20 cellular contexts compared by ENCODE assay signal in genomic region chr17:50767446-50767845, GRCh38. TPM values are rescaled to one million over a fixed set of nuclear protein-coding genes. Genes with fewer than 3 reads are reported as not detected.
DNase-seq lines count a peak whose midpoint lies in the region; TF ChIP-seq lines count a peak whose summit lies in the region.
"Had no signal": no experiment of that assay in that cellular context is flagged by ENCODE, and none has a peak within 500 bp of the region (broad histone marks: within the 10 kb centered on the region; RNA-seq: fewer than 3 reads in every experiment).

Gene ANKRD40CL, minus strand, starts transcription at chr17:50767518. Its CDS starts 605 bp downstream, at chr17:50766913.

- H3K27ac ChIP-seq in transverse colon, result peak within 1 kb of the TSS; percentile 84 to 93 (median 89)
- H3K27ac ChIP-seq: left ventricle myocardium inferior, psoas muscle, testis had no signal

- DNase-seq in activated CD4-positive, alpha-beta memory T cell treated with anti-CD3 and anti-CD28 coated beads, Interleukin-2, amount 10 ng/mL, durations not matched to agents 7 days and 5 days, result peak; percentile 4
- DNase-seq in activated CD4-positive, alpha-beta memory T cell treated with anti-CD3 and anti-CD28 coated beads for 36 hours, result no peak
- DNase-seq in mucosa of gallbladder (ENCODE audit: low spot score) (no peak), transverse colon (peak; percentile 63), hypothalamus (lab: John Stamatoyannopoulos, UW) (no peak), glomerular visceral epithelial cell (ENCODE audit: extremely low spot score) (no peak), activated gamma-delta T cell treated with Interleukin-2 at 50 U/mL for 16 hours (no peak)
- DNase-seq: activated CD4-positive, CD25-positive, alpha-beta regulatory T cell treated with anti-CD3 and anti-CD28 coated beads, Interleukin-2, amount 50 U/mL, for 72 hours; activated naive CD4-positive, alpha-beta T cell treated with anti-CD3 and anti-CD28 coated beads, Interleukin-2, amount 50 U/mL, for 16 hours; foreskin melanocyte; left ventricle myocardium inferior; naive thymus-derived CD8-positive, alpha-beta T cell; NCI-H1417 treated with DMSO at 0.1 percent for 48 hours; NCI-H69; testis had no signal

- POLR2A ChIA-PET in activated CD4-positive, alpha-beta memory T cell treated with anti-CD3 and anti-CD28 coated beads, Interleukin-2, amount 10 ng/mL, durations not matched to agents 7 days and 5 days (lab: Charles Lee), result interaction anchor here (2.2 kb wide), 1 partner anchor 12 kb away, joined by 4 read pairs; no protein-coding TSS in a partner anchor
- POLR2A ChIA-PET in activated CD4-positive, alpha-beta memory T cell treated with anti-CD3 and anti-CD28 coated beads for 36 hours (lab: Charles Lee), result no interaction called here

- H3K9me3 ChIP-seq in transverse colon, result no peaks in the 10 kb centered on the region
- H3K9me3 ChIP-seq: left ventricle myocardium inferior, psoas muscle, testis had no signal

- no peaks in the 10 kb centered on the region for H3K36me3 Mint-ChIP-seq in activated CD4-positive, alpha-beta memory T cell treated with anti-CD3 and anti-CD28 coated beads, Interleukin-2, amount 10 ng/mL, durations not matched to agents 7 days and 5 days (ENCODE audit: low read depth)
- H3K36me3 Mint-ChIP-seq in activated CD4-positive, alpha-beta memory T cell treated with anti-CD3 and anti-CD28 coated beads for 36 hours, result no peaks in the 10 kb centered on the region
- no peaks in the 10 kb centered on the region for H3K36me3 Mint-ChIP-seq in dendritic cell treated with granulocyte-macrophage colony-stimulating factor and Interleukin-4, amounts not matched to agents 40 ng/mL and 50 ng/mL, for 4 days (ENCODE audit: low read depth)
- H3K36me3 Mint-ChIP-seq: naive thymus-derived CD8-positive, alpha-beta T cell had no signal

- no peak for TF ChIP-seq EP300 in transverse colon (IDR thresholded peaks at IDR 0.05; ENCODE audit: low read depth)

- intact Hi-C loops in activated CD4-positive, alpha-beta memory T cell treated with anti-CD3 and anti-CD28 coated beads for 36 hours (cut with micrococcal nuclease), result no loop called here
- intact Hi-C loops in dendritic cell treated with granulocyte-macrophage colony-stimulating factor and Interleukin-4, amounts not matched to agents 40 ng/mL and 50 ng/mL, for 4 days (cut with micrococcal nuclease), result no loop called here
- intact Hi-C loops in transverse colon (cut with DNase I; ENCODE audit: low total_unique reads), result no loop called here

- peaks cover 19 to 57% (median 36%) of the 10 kb centered on the region in 4 donors for H3K4me1 ChIP-seq in transverse colon
- H3K4me1 ChIP-seq: psoas muscle, testis had no signal

- no peak for TF ChIP-seq CTCF in transverse colon (IDR thresholded peaks at IDR 0.05)

- no peak within 1 kb of the TSS for H3K27ac Mint-ChIP-seq in activated CD4-positive, alpha-beta memory T cell treated with anti-CD3 and anti-CD28 coated beads, Interleukin-2, amount 10 ng/mL, durations not matched to agents 7 days and 5 days
- no peak within 1 kb of the TSS for H3K27ac Mint-ChIP-seq in activated CD4-positive, alpha-beta memory T cell treated with anti-CD3 and anti-CD28 coated beads for 36 hours
- H3K27ac Mint-ChIP-seq in dendritic cell treated with granulocyte-macrophage colony-stimulating factor and Interleukin-4, amounts not matched to agents 40 ng/mL and 50 ng/mL, for 4 days, result peak within 1 kb of the TSS; percentile 4

- 27 to 73% methylated on average over 2 to 9 of the region's 9 CpGs for WGBS in transverse colon (ENCODE audit: low coverage in 1 of 2), 2 donors

- no peaks in the 10 kb centered on the region for H3K27me3 ChIP-seq in transverse colon
- H3K27me3 ChIP-seq: testis had no signal

- no peaks in the 10 kb centered on the region for H3K36me3 ChIP-seq in transverse colon
- H3K36me3 ChIP-seq: left ventricle myocardium inferior had no signal

- peaks cover 45% of the 10 kb centered on the region for H3K27me3 Mint-ChIP-seq in activated CD4-positive, alpha-beta memory T cell treated with anti-CD3 and anti-CD28 coated beads, Interleukin-2, amount 10 ng/mL, durations not matched to agents 7 days and 5 days
- peaks cover 14% of the 10 kb centered on the region for H3K27me3 Mint-ChIP-seq in activated CD4-positive, alpha-beta memory T cell treated with anti-CD3 and anti-CD28 coated beads for 36 hours
- H3K27me3 Mint-ChIP-seq in dendritic cell treated with granulocyte-macrophage colony-stimulating factor and Interleukin-4, amounts not matched to agents 40 ng/mL and 50 ng/mL, for 4 days, result no peaks in the 10 kb centered on the region

- peaks cover 21% of the 10 kb centered on the region for H3K4me1 Mint-ChIP-seq in activated CD4-positive, alpha-beta memory T cell treated with anti-CD3 and anti-CD28 coated beads, Interleukin-2, amount 10 ng/mL, durations not matched to agents 7 days and 5 days
- H3K4me1 Mint-ChIP-seq in activated CD4-positive, alpha-beta memory T cell treated with anti-CD3 and anti-CD28 coated beads for 36 hours (ENCODE audit: low read depth), result peaks cover 2% of the 10 kb centered on the region
- peaks cover 29% of the 10 kb centered on the region for H3K4me1 Mint-ChIP-seq in dendritic cell treated with granulocyte-macrophage colony-stimulating factor and Interleukin-4, amounts not matched to agents 40 ng/mL and 50 ng/mL, for 4 days (ENCODE audit: low read depth)

- TF ChIP-seq POLR2A in transverse colon (IDR thresholded peaks at IDR 0.05), result no peak

- CTCF ChIA-PET in activated CD4-positive, alpha-beta memory T cell treated with anti-CD3 and anti-CD28 coated beads, Interleukin-2, amount 10 ng/mL, durations not matched to agents 7 days and 5 days (lab: Charles Lee), result interaction anchor here (1.2 kb wide), 1 partner anchor 50 kb away, joined by 3 read pairs; no protein-coding TSS in a partner anchor
- CTCF ChIA-PET in activated CD4-positive, alpha-beta memory T cell treated with anti-CD3 and anti-CD28 coated beads for 36 hours (lab: Charles Lee), result interaction anchor here (0.9 to 1.4 kb wide), 2 partner anchors 12 to 15 kb away, joined by 3 to 4 read pairs; no protein-coding TSS in a partner anchor

- H3K4me3 ChIP-seq in transverse colon, result peak within 1 kb of the TSS in 3 of 4 donors; percentile 3 to 42 (median 24)
- H3K4me3 ChIP-seq: coronary artery, left ventricle myocardium inferior, psoas muscle, testis had no signal

- no peaks in the 10 kb centered on the region for H3K9me3 Mint-ChIP-seq in activated CD4-positive, alpha-beta memory T cell treated with anti-CD3 and anti-CD28 coated beads, Interleukin-2, amount 10 ng/mL, durations not matched to agents 7 days and 5 days
- H3K9me3 Mint-ChIP-seq in activated CD4-positive, alpha-beta memory T cell treated with anti-CD3 and anti-CD28 coated beads for 36 hours, result no peaks in the 10 kb centered on the region
- no peaks in the 10 kb centered on the region for H3K9me3 Mint-ChIP-seq in dendritic cell treated with granulocyte-macrophage colony-stimulating factor and Interleukin-4, amounts not matched to agents 40 ng/mL and 50 ng/mL, for 4 days
- H3K9me3 Mint-ChIP-seq: naive thymus-derived CD8-positive, alpha-beta T cell had no signal

- no peak within 1 kb of the TSS for H3K4me3 Mint-ChIP-seq in activated CD4-positive, alpha-beta memory T cell treated with anti-CD3 and anti-CD28 coated beads, Interleukin-2, amount 10 ng/mL, durations not matched to agents 7 days and 5 days
- no peak within 1 kb of the TSS for H3K4me3 Mint-ChIP-seq in activated CD4-positive, alpha-beta memory T cell treated with anti-CD3 and anti-CD28 coated beads for 36 hours
- H3K4me3 Mint-ChIP-seq in dendritic cell treated with granulocyte-macrophage colony-stimulating factor and Interleukin-4, amounts not matched to agents 40 ng/mL and 50 ng/mL, for 4 days, result no peak within 1 kb of the TSS
- H3K4me3 Mint-ChIP-seq: naive thymus-derived CD8-positive, alpha-beta T cell had no signal

- in situ Hi-C loops in transverse colon (cut with MboI; ENCODE audit: low pct_ligation_motif_present in 1 of 4, low pct_unique_long_range_greater_than_20kb in 1 of 4, low sequenced_read_pairs in 3 of 4), result no loop called here

RNA-seq across cellular contexts. Expression of gene ANKRD40CL, which starts in this region (rescaled TPM):
- not detected for total RNA-seq in activated CD4-positive, alpha-beta memory T cell treated with anti-CD3 and anti-CD28 coated beads, Interleukin-2, amount 10 ng/mL, durations not matched to agents 7 days and 5 days
- total RNA-seq in activated CD4-positive, alpha-beta memory T cell treated with anti-CD3 and anti-CD28 coated beads for 36 hours, result not detected
- 10.9 TPM for total RNA-seq in mucosa of gallbladder
- 10 to 100 TPM; 40.8 to 86.0 (median 74.9) TPM for total RNA-seq in transverse colon
- total RNA-seq: left ventricle myocardium inferior; naive thymus-derived CD8-positive, alpha-beta T cell; psoas muscle; SK-MEL-5; T-helper 2 cell treated with Interferon-gamma antibody and Interleukin-4, amounts not matched to agents 100 ng/mL and 5 ng/mL, for 36 hours; testis had no signal

Comparison
In these comparisons a context has a peak if more than half of its experiments do, and no peak if none do; other contexts are left out.
1. RNA of gene ANKRD40CL (total RNA-seq): 40.8 to 86.0 TPM in transverse colon and 10.9 TPM in mucosa of gallbladder (single experiment); not detected in activated CD4-positive, alpha-beta memory T cell treated with anti-CD3 and anti-CD28 coated beads, Interleukin-2, amount 10 ng/mL, durations not matched to agents 7 days and 5 days and not detected in activated CD4-positive, alpha-beta memory T cell treated with anti-CD3 and anti-CD28 coated beads for 36 hours; every median in the first group is over 10 times any median in the second.
2. Peak in DNase-seq in activated CD4-positive, alpha-beta memory T cell treated with anti-CD3 and anti-CD28 coated beads, Interleukin-2, amount 10 ng/mL, durations not matched to agents 7 days and 5 days; RNA of the gene not detected or under 1 TPM.